12 cellular contexts compared by ENCODE assay signal in genomic region chr1:40693425-40693824, GRCh38. TPM values are rescaled to one million over a fixed set of nuclear protein-coding genes. Genes with fewer than 3 reads are reported as not detected.
DNase-seq lines count a peak whose midpoint lies in the region; ATAC-seq, FAIRE-seq and TF ChIP-seq lines count a peak whose summit lies in the region.
"Had no signal": no experiment of that assay in that cellular context is flagged by ENCODE, and none has a peak within 500 bp of the region (broad histone marks: within the 10 kb centered on the region; RNA-seq: fewer than 3 reads in every experiment).

No MANE protein-coding gene starts in this region.

- intact Hi-C loops in A673 (cut with micrococcal nuclease; ENCODE audit: unreplicated experiment), result no loop called here
- intact Hi-C loops in vagina (cut with DNase I), result no loop called here

- TF ChIP-seq CTCF in A673 (conservative IDR thresholded peaks at IDR 0.05; ENCODE audit: low read depth, low read length), result no peak
- TF ChIP-seq CTCF in HFFc6 (IDR thresholded peaks at IDR 0.05), result no peak
- no peak for TF ChIP-seq CTCF in vagina (IDR thresholded peaks at IDR 0.05)

- H3K27me3 ChIP-seq in A673 (replicated peaks; ENCODE audit: insufficient read depth, low read depth, low read length, poor library complexity) (no peaks in the 10 kb centered on the region), mucosa of stomach (ENCODE audit: control insufficient read depth, insufficient read depth, low read length) (no peaks in the 10 kb centered on the region), vagina (no peaks in the 10 kb centered on the region)
- no peaks in the 10 kb centered on the region for H3K27me3 ChIP-seq in effector memory CD4-positive, alpha-beta T cell (replicated peaks; ENCODE audit: control insufficient read depth, insufficient read depth, low read length, poor library complexity, severe bottlenecking)
- H3K27me3 ChIP-seq: right atrium auricular region had no signal

- no peaks in the 10 kb centered on the region for H3K9me3 ChIP-seq in A673 (ENCODE audit: low read depth, low read length, poor library complexity, severe bottlenecking)
- H3K9me3 ChIP-seq in mucosa of stomach (ENCODE audit: control insufficient read depth, low read length), result no peaks in the 10 kb centered on the region
- no peaks in the 10 kb centered on the region for H3K9me3 ChIP-seq in vagina
- no peaks in the 10 kb centered on the region for H3K9me3 ChIP-seq in effector memory CD4-positive, alpha-beta T cell (ENCODE audit: control insufficient read depth, low read length)
- H3K9me3 ChIP-seq: right atrium auricular region had no signal

- no TSS peak for BruUV-seq in A673 (replicated peaks; lab: Mats Ljungman, UMichigan)

- H3K9me3 Mint-ChIP-seq in HFFc6, result no peaks in the 10 kb centered on the region; the same call in 1 of the 2 replicates
- H3K9me3 Mint-ChIP-seq in activated naive CD8-positive, alpha-beta T cell treated with anti-CD3 and anti-CD28 coated beads, Interleukin-2, amount 10 ng/mL, durations not matched to agents 7 days and 5 days, result no peaks in the 10 kb centered on the region

- peaks cover 3% of the 10 kb centered on the region; the same call in 1 of the 2 replicates for H3K27me3 Mint-ChIP-seq in HFFc6 (ENCODE audit: insufficient read depth)
- H3K27me3 Mint-ChIP-seq in activated naive CD8-positive, alpha-beta T cell treated with anti-CD3 and anti-CD28 coated beads, Interleukin-2, amount 10 ng/mL, durations not matched to agents 7 days and 5 days, result no peaks in the 10 kb centered on the region

- peaks cover 38% of the 10 kb centered on the region for H3K4me1 ChIP-seq in A673 (ENCODE audit: insufficient read depth, low read length, poor library complexity, severe bottlenecking)
- H3K4me1 ChIP-seq in mucosa of stomach (ENCODE audit: control insufficient read depth, insufficient read depth, low read length), result peaks cover 28% of the 10 kb centered on the region
- H3K4me1 ChIP-seq in vagina, result peaks cover 60% of the 10 kb centered on the region
- H3K4me1 ChIP-seq in effector memory CD4-positive, alpha-beta T cell (ENCODE audit: control insufficient read depth, insufficient read depth, low read length, poor library complexity, severe bottlenecking), result peaks cover 17% of the 10 kb centered on the region

- H3K36me3 ChIP-seq in A673 (ENCODE audit: insufficient read depth, low read length, poor library complexity, severe bottlenecking) (no peaks in the 10 kb centered on the region), mucosa of stomach (ENCODE audit: control insufficient read depth, insufficient read depth, low read length) (no peaks in the 10 kb centered on the region), vagina (no peaks in the 10 kb centered on the region)
- H3K36me3 ChIP-seq in effector memory CD4-positive, alpha-beta T cell (ENCODE audit: control insufficient read depth, insufficient read depth, low read length), result no peaks in the 10 kb centered on the region
- H3K36me3 ChIP-seq: right atrium auricular region had no signal

- H3K4me3 Mint-ChIP-seq in HFFc6, result peak overlapping the region; percentile 93
- H3K4me3 Mint-ChIP-seq in activated naive CD8-positive, alpha-beta T cell treated with anti-CD3 and anti-CD28 coated beads, Interleukin-2, amount 10 ng/mL, durations not matched to agents 7 days and 5 days, result peak overlapping the region; percentile 97

- H3K36me3 Mint-ChIP-seq in HFFc6 (ENCODE audit: low read depth), result peaks cover 18% of the 10 kb centered on the region
- H3K36me3 Mint-ChIP-seq in activated naive CD8-positive, alpha-beta T cell treated with anti-CD3 and anti-CD28 coated beads, Interleukin-2, amount 10 ng/mL, durations not matched to agents 7 days and 5 days, result peaks cover 36% of the 10 kb centered on the region

- POLR2A ChIA-PET in A673 (lab: Charles Lee; ENCODE audit: low non-redundant PET), result no interaction called here
- POLR2A ChIA-PET in activated naive CD8-positive, alpha-beta T cell treated with anti-CD3 and anti-CD28 coated beads, Interleukin-2, amount 10 ng/mL, durations not matched to agents 7 days and 5 days (lab: Charles Lee), result interaction anchor here (0.8 to 5.6 kb wide), 6 partner anchors 9 to 169 kb away, joined by 3 to 82 read pairs (median 8); partner anchors contain the start of genes CITED4 and ZNF684

- no peak for DNase-seq in A673 (ENCODE audit: low spot score)
- no peak for DNase-seq in HFFc6
- DNase-seq in activated naive CD8-positive, alpha-beta T cell treated with anti-CD3 and anti-CD28 coated beads, Interleukin-2, amount 10 ng/mL, durations not matched to agents 7 days and 5 days, result no peak
- DNase-seq in vagina (ENCODE audit: extremely low spot score in 2 of 2), result no peak
- no peak for DNase-seq in effector memory CD4-positive, alpha-beta T cell
- DNase-seq in H54 (ENCODE audit: insufficient read length, low spot score), result no peak
- DNase-seq: anterior cingulate cortex, NCI-H2227 treated with DMSO at 0.1 percent for 48 hours had no signal

- H3K4me1 Mint-ChIP-seq in HFFc6 (ENCODE audit: low read depth), result peaks cover 53% of the 10 kb centered on the region
- peaks cover 52% of the 10 kb centered on the region for H3K4me1 Mint-ChIP-seq in activated naive CD8-positive, alpha-beta T cell treated with anti-CD3 and anti-CD28 coated beads, Interleukin-2, amount 10 ng/mL, durations not matched to agents 7 days and 5 days

- H3K4me3 ChIP-seq in A673 (ENCODE audit: low read depth, low read length, poor library complexity, severe bottlenecking) (peak overlapping the region; percentile 73), mucosa of stomach (ENCODE audit: low read length) (peak overlapping the region; percentile 86), vagina (no peak overlapping the region)
- H3K4me3 ChIP-seq in effector memory CD4-positive, alpha-beta T cell (ENCODE audit: insufficient read depth, low read depth, low read length, poor library complexity, severe bottlenecking), result no peak overlapping the region

- peak overlapping the region; percentile 94 for H3K9ac ChIP-seq in mucosa of stomach (ENCODE audit: low read length)

- no peak for ATAC-seq in activated naive CD8-positive, alpha-beta T cell treated with anti-CD3 and anti-CD28 coated beads, Interleukin-2, amount 10 ng/mL, durations not matched to agents 7 days and 5 days (ENCODE audit: low read depth)
- no peak for ATAC-seq in HG03521 (IDR thresholded peaks at IDR 0.05; ENCODE audit: unreplicated experiment)

- H3K27ac Mint-ChIP-seq in HFFc6, result peak overlapping the region; percentile 92
- H3K27ac Mint-ChIP-seq in activated naive CD8-positive, alpha-beta T cell treated with anti-CD3 and anti-CD28 coated beads, Interleukin-2, amount 10 ng/mL, durations not matched to agents 7 days and 5 days, result peak overlapping the region; percentile 98

- CTCF ChIA-PET in A673 (lab: Charles Lee), result no interaction called here

- no peak for FAIRE-seq in H54 (lab: Jason Lieb, UNC)
- FAIRE-seq: D721Med had no signal

- TF ChIP-seq POLR2A in vagina (IDR thresholded peaks at IDR 0.05) (no peak), H54 (IDR thresholded peaks at IDR 0.05; ENCODE audit: low read depth, low read length) (no peak)

- H3K27ac ChIP-seq in A673 (ENCODE audit: low read depth, low read length, poor library complexity, severe bottlenecking) (peak overlapping the region; percentile 100), vagina (no peak overlapping the region)
- no peak overlapping the region for H3K27ac ChIP-seq in effector memory CD4-positive, alpha-beta T cell (ENCODE audit: insufficient read depth, low read length, poor library complexity, severe bottlenecking)

RNA-seq across cellular contexts. Expression of gene NFYC, which starts 1.9 kb away (rescaled TPM):
- total RNA-seq in A673 (2021) (81.9 and 83.0 TPM in 2 replicates), vagina (61.6 TPM)
- 10 to 100 TPM; 31.0 to 48.1 (median 43.8) TPM for total RNA-seq in HFFc6 (2021; fragmentation: NEBNext Ultra II Directional; extraction: Animal tissue kit (Norgen Biotek cat#: 25700))
- 10 to 100 TPM; 65.0 to 66.6 TPM for total RNA-seq in activated naive CD8-positive, alpha-beta T cell treated with anti-CD3 and anti-CD28 coated beads, Interleukin-2, amount 10 ng/mL, durations not matched to agents 7 days and 5 days

RNA-seq across cellular contexts. Expression of gene RIMS3, which starts 27.9 kb away (rescaled TPM):
- total RNA-seq in A673 (2021) (9.9 and 21.5 TPM in 2 replicates), vagina (4.7 TPM)
- total RNA-seq in HFFc6 (2021; fragmentation: NEBNext Ultra II Directional; extraction: Animal tissue kit (Norgen Biotek cat#: 25700)), result under 1 TPM in 3 of 6 experiments, not detected in 3; 0.05 to 0.14 (median 0.09) TPM
- 1 to 10 TPM; 6.9 TPM for total RNA-seq in activated naive CD8-positive, alpha-beta T cell treated with anti-CD3 and anti-CD28 coated beads, Interleukin-2, amount 10 ng/mL, durations not matched to agents 7 days and 5 days

Comparison
In these comparisons a context has a peak if more than half of its experiments do, and no peak if none do; other contexts are left out.
1. H3K4me3 ChIP-seq: peak in A673 (single experiment) and mucosa of stomach (single experiment); none in vagina (0 of 2) and effector memory CD4-positive, alpha-beta T cell (single experiment).